Comparison of ENCODE assay signal across 9 cellular contexts in the genomic region with DNA sequence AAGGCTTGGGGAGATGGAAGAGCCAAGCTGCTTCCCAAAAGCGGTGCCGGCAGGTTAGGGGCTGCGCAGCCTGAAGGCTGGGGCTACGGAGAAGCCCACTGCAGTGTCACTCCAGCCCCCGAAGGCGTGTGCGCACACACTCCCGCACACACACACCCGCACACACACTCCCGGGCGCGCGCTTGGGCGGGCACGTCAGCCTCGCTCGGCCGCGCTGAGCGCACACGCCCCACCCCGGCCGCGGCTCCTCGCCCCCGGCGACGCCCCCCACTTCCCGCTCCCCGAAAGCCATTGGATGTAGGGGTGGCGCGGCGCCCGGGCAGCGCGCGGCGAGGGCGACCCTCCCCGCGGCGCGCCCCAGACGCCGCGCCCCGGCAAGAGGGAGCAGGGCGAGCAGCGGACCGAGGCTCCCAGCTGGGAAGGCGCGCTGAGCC. TPM values are rescaled to one million over a fixed set of nuclear protein-coding genes. Genes with fewer than 3 reads are reported as not detected.
A peak's percentile ranks its signal among the peaks of the same experiment; 100 is the strongest.
DNase-seq lines count a peak whose midpoint lies in the region; ATAC-seq and TF ChIP-seq lines count a peak whose summit lies in the region.
"Had no signal": no experiment of that assay in that cellular context is flagged by ENCODE, and none has a peak within 500 bp of the region (broad histone marks: within the 10 kb centered on the region; RNA-seq: fewer than 3 reads in every experiment).

A gene with protein sequence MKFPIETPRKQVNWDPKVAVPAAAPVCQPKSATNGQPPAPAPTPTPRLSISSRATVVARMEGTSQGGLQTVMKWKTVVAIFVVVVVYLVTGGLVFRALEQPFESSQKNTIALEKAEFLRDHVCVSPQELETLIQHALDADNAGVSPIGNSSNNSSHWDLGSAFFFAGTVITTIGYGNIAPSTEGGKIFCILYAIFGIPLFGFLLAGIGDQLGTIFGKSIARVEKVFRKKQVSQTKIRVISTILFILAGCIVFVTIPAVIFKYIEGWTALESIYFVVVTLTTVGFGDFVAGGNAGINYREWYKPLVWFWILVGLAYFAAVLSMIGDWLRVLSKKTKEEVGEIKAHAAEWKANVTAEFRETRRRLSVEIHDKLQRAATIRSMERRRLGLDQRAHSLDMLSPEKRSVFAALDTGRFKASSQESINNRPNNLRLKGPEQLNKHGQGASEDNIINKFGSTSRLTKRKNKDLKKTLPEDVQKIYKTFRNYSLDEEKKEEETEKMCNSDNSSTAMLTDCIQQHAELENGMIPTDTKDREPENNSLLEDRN (minus strand): TSS at position 184 of the 434 bp plus-strand sequence. CDS start 471 bp downstream, outside the sequence.

- peak within 1 kb of the TSS; percentile 60 for H3K9ac ChIP-seq in OCI-LY1 (ENCODE audit: low read length)

- DNase-seq in DMS53 (lab: John Stamatoyannopoulos, UW) (peak; percentile 46), DMS53 treated with DMSO at 0.1 percent for 48 hours (lab: John Stamatoyannopoulos, UW; ENCODE audit: unreplicated experiment) (no peak), foreskin fibroblast (peak in 1 of 2 donors; percentile 11), HT-29 (ENCODE audit: low spot score) (no peak), NK-92 (lab: John Stamatoyannopoulos, UW; ENCODE audit: unreplicated experiment) (no peak)
- no peak for DNase-seq in stimulated activated effector memory CD8-positive, alpha-beta T cell treated with anti-CD3 and anti-CD28 coated beads, Interleukin-12 subunit alpha, Interleukin-12 subunit beta, amount 100 ng/mL, for 72 hours (ENCODE audit: low spot score in 2 of 2)

- ATAC-seq in GM21737 (IDR thresholded peaks at IDR 0.05; ENCODE audit: unreplicated experiment): peak; percentile 29
- no peak for ATAC-seq in stimulated activated effector memory CD8-positive, alpha-beta T cell treated with anti-CD3 and anti-CD28 coated beads, Interleukin-12 subunit alpha, Interleukin-12 subunit beta, amount 100 ng/mL, for 72 hours

- peaks cover 7% of the 10 kb centered on the region for H3K4me1 ChIP-seq in OCI-LY1 (ENCODE audit: insufficient read depth, low read length, severe bottlenecking)

- H3K9me3 Mint-ChIP-seq in stimulated activated effector memory CD8-positive, alpha-beta T cell treated with anti-CD3 and anti-CD28 coated beads, Interleukin-12 subunit alpha, Interleukin-12 subunit beta, amount 100 ng/mL, for 72 hours: no peaks in the 10 kb centered on the region

- no peak within 1 kb of the TSS for H3K27ac Mint-ChIP-seq in stimulated activated effector memory CD8-positive, alpha-beta T cell treated with anti-CD3 and anti-CD28 coated beads, Interleukin-12 subunit alpha, Interleukin-12 subunit beta, amount 100 ng/mL, for 72 hours

- TF ChIP-seq CTCF in OCI-LY1 (IDR thresholded peaks at IDR 0.05; ENCODE audit: low read length): no peak
- no peak for TF ChIP-seq CTCF in foreskin fibroblast (IDR thresholded peaks at IDR 0.05; ENCODE audit: low read depth, low read length)

- no peaks in the 10 kb centered on the region for H4K20me1 ChIP-seq in OCI-LY1 (ENCODE audit: insufficient read depth, low read length)

- no peaks in the 10 kb centered on the region; the same call in 1 of the 2 replicates for H3K27me3 ChIP-seq in OCI-LY1 (ENCODE audit: insufficient read depth, low read length)

- H3F3A ChIP-seq in OCI-LY1 (ENCODE audit: insufficient read depth, low read length): no peaks in the 10 kb centered on the region

- H3K36me3 ChIP-seq in OCI-LY1 (ENCODE audit: insufficient read depth, low read length): no peaks in the 10 kb centered on the region

- peak within 1 kb of the TSS; percentile 93 for H3K4me2 ChIP-seq in OCI-LY1 (ENCODE audit: low read length)

- H3K4me3 ChIP-seq in OCI-LY1 (ENCODE audit: low read depth, low read length, poor library complexity, severe bottlenecking): peak within 1 kb of the TSS; percentile 67
- H3K4me3 ChIP-seq in foreskin fibroblast (ENCODE audit: low read depth in 1 of 2, low read length in 2 of 2): peak within 1 kb of the TSS; percentile 19 to 29

- H3K79me2 ChIP-seq in OCI-LY1 (ENCODE audit: insufficient read depth, low read length): no peaks in the 10 kb centered on the region

- H3K4me3 Mint-ChIP-seq in stimulated activated effector memory CD8-positive, alpha-beta T cell treated with anti-CD3 and anti-CD28 coated beads, Interleukin-12 subunit alpha, Interleukin-12 subunit beta, amount 100 ng/mL, for 72 hours: peak within 1 kb of the TSS; percentile 49

- peak within 1 kb of the TSS; percentile 49; the same call in 1 of the 2 replicates for H2AFZ ChIP-seq in OCI-LY1 (ENCODE audit: low read length)

- no peaks in the 10 kb centered on the region for H3K9me2 ChIP-seq in OCI-LY1 (ENCODE audit: low read depth, low read length)

- no peaks in the 10 kb centered on the region for H3K36me3 Mint-ChIP-seq in stimulated activated effector memory CD8-positive, alpha-beta T cell treated with anti-CD3 and anti-CD28 coated beads, Interleukin-12 subunit alpha, Interleukin-12 subunit beta, amount 100 ng/mL, for 72 hours

- no peaks in the 10 kb centered on the region for H3K4me1 Mint-ChIP-seq in stimulated activated effector memory CD8-positive, alpha-beta T cell treated with anti-CD3 and anti-CD28 coated beads, Interleukin-12 subunit alpha, Interleukin-12 subunit beta, amount 100 ng/mL, for 72 hours

- no peaks in the 10 kb centered on the region for H3K9me3 ChIP-seq in OCI-LY1 (ENCODE audit: low read length)

- H3K27ac ChIP-seq in OCI-LY1 (ENCODE audit: low read depth, low read length, poor library complexity, severe bottlenecking): no peak within 1 kb of the TSS
- H3K27ac ChIP-seq: VCaP had no signal

RNA-seq across cellular contexts. Expression of the gene that starts here (rescaled TPM):
- not detected in 2 replicates for total RNA-seq in HT-29 (2014; rRNA removed; shearing (Covaris generic))
